18 cellular contexts compared by ENCODE assay signal in the genomic region with DNA sequence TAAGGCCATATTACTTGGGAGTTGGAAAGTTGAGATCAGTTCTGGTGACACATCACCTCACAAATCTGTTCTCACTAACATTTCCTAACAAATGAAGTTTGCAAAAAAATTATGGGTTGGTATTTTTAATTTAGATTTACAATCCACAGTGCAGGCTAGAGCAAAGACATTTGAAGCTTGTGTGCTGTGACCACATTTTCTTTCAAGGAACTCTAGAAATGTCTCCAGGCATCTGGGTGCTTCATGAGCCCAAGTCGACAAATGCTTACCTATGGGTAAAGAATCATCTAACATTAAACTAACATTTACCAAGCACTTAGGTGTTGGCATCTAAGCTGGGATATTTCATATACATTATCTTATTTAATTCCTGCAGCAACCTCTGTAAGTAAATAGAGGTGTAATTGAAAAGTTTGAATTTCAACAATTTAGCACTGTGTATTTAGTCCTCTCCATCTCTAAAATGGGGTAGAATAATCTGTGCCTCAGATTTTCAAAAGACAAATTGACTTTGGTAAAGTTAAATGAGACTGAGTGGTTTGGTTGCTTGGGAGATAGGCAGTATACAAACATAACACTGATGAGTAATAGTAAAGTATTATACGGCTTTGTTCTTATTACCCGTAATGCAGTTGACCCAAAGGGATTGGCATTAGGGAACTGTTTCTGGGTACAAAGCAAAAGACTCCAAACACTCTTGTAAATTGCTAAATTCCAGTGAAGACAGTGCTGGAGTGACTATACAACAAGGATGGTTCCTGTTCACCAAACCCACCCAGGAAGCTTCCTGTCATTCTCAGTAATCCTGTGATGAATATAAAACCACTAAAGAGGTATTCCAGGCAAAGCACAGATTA.
DNase-seq lines count a peak whose midpoint lies in the region; ATAC-seq, FAIRE-seq and TF ChIP-seq lines count a peak whose summit lies in the region.
"Had no signal": no experiment of that assay in that cellular context is flagged by ENCODE, and none has a peak within 500 bp of the region (broad histone marks: within the 10 kb centered on the region; RNA-seq: fewer than 3 reads in every experiment).

No MANE protein-coding gene starts in this region.

- H3K4me1 ChIP-seq in HAP-1: no peaks in the 10 kb centered on the region
- H3K4me1 ChIP-seq in thyroid gland: no peaks in the 10 kb centered on the region
- H3K4me1 ChIP-seq: BE2C, gastroesophageal sphincter, vagina had no signal

- H3K4me3 Mint-ChIP-seq in activated T-helper 17 cell treated with anti-CD3 and anti-CD28 coated beads, Interleukin-2, amount 50 U/mL, for 72 hours: no peak overlapping the region
- H3K4me3 Mint-ChIP-seq: WTC11 had no signal

- H3K36me3 ChIP-seq in HAP-1 (replicated peaks) (no peaks in the 10 kb centered on the region), thyroid gland (no peaks in the 10 kb centered on the region)
- H3K36me3 ChIP-seq: BE2C, gastroesophageal sphincter, vagina had no signal

- H3K36me3 Mint-ChIP-seq in activated T-helper 17 cell treated with anti-CD3 and anti-CD28 coated beads, Interleukin-2, amount 50 U/mL, for 72 hours (ENCODE audit: low read depth): no peaks in the 10 kb centered on the region
- H3K36me3 Mint-ChIP-seq: WTC11 had no signal

- ATAC-seq in activated T-helper 17 cell treated with anti-CD3 and anti-CD28 coated beads, Interleukin-2, amount 50 U/mL, for 72 hours (replicated peaks): peak; percentile 40
- no peak for ATAC-seq in GM21447 (IDR thresholded peaks at IDR 0.05; ENCODE audit: unreplicated experiment)
- ATAC-seq: gastroesophageal sphincter, WTC11 had no signal

- no peaks in the 10 kb centered on the region for H3K27me3 Mint-ChIP-seq in activated T-helper 17 cell treated with anti-CD3 and anti-CD28 coated beads, Interleukin-2, amount 50 U/mL, for 72 hours

- no peak for TF ChIP-seq POLR2A in H54 (IDR thresholded peaks at IDR 0.05; ENCODE audit: low read depth, low read length)
- no peak for TF ChIP-seq POLR2A in thyroid gland (IDR thresholded peaks at IDR 0.05)

- no peak for TF ChIP-seq CTCF in thyroid gland (IDR thresholded peaks at IDR 0.05)

- H3K27me3 ChIP-seq in HAP-1 (ENCODE audit: low read depth) (no peaks in the 10 kb centered on the region), thyroid gland (no peaks in the 10 kb centered on the region)
- H3K27me3 ChIP-seq: BE2C, gastroesophageal sphincter, vagina had no signal

- no peak overlapping the region for H3K27ac ChIP-seq in thyroid gland
- H3K27ac ChIP-seq: gastroesophageal sphincter, vagina had no signal

- WGBS in thyroid gland, 2 donors: 82 to 95% methylated on average over 3 of the region's 3 CpGs

- peak overlapping the region; percentile 23 for H3K27ac Mint-ChIP-seq in activated T-helper 17 cell treated with anti-CD3 and anti-CD28 coated beads, Interleukin-2, amount 50 U/mL, for 72 hours
- H3K27ac Mint-ChIP-seq: WTC11 had no signal

- H3K4me3 ChIP-seq in HAP-1: no peak overlapping the region
- no peak overlapping the region for H3K4me3 ChIP-seq in thyroid gland (replicated peaks in 1 of 3)
- H3K4me3 ChIP-seq: gastroesophageal sphincter, vagina had no signal

- in situ Hi-C loops in HAP-1 (cut with MboI; ENCODE audit: low sequenced_read_pairs): no loop called here

- H3K9me3 ChIP-seq in HAP-1: no peaks in the 10 kb centered on the region
- H3K9me3 ChIP-seq in thyroid gland: no peaks in the 10 kb centered on the region
- H3K9me3 ChIP-seq: BE2C, gastroesophageal sphincter, SK-N-SH, vagina had no signal

- DNase-seq in AG08395 (ENCODE audit: low spot score) (peak; percentile 39), H54 (ENCODE audit: insufficient read length, low spot score) (no peak), kidney glomerular epithelial cell (lab: John Stamatoyannopoulos, UW) (peak; percentile 12), HAP-1 (ENCODE audit: low spot score in 2 of 2) (no peak), thyroid gland (no peak), SKM-1 (lab: John Stamatoyannopoulos, UW; ENCODE audit: unreplicated experiment) (no peak)
- DNase-seq: amygdala, BE2C, DND-41, KBM-7, NCI-H1694, NCI-H82, SK-N-SH had no signal

- FAIRE-seq in H54 (lab: Jason Lieb, UNC): peak; percentile 90

- intact Hi-C loops in thyroid gland (cut with DNase I): no loop called here

- H3K9me3 Mint-ChIP-seq in activated T-helper 17 cell treated with anti-CD3 and anti-CD28 coated beads, Interleukin-2, amount 50 U/mL, for 72 hours: peaks cover 3% of the 10 kb centered on the region

- peaks cover 30% of the 10 kb centered on the region for H3K4me1 Mint-ChIP-seq in activated T-helper 17 cell treated with anti-CD3 and anti-CD28 coated beads, Interleukin-2, amount 50 U/mL, for 72 hours

Comparison
In these comparisons a context has a peak if more than half of its experiments do, and no peak if none do; other contexts are left out.
1. DNase-seq: peak in AG08395 (single experiment) and kidney glomerular epithelial cell (single experiment); none in H54 (single experiment), HAP-1 (0 of 2), thyroid gland (0 of 2) and SKM-1 (single experiment).